In the genomic region with DNA sequence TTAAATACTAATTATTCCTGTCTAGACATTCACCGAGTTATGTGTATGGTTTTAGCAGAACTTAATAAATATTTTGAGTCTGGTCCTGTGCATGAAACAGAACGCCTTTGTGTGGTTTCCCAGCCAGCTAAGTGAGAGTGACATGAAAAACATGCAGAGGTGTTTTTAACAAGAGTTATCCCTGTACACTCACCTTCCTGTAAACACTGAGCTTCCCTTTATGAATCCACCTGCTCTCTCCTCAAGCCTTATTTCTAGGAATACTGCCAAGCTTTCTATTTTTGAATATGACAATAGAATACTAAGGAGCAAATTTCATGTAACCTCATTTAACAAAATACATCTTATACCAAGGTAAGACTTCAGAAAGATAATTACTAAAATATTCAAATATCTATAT, we compare ENCODE assay signal across 30 cellular contexts.
DNase-seq lines count a peak whose midpoint lies in the region; ATAC-seq, FAIRE-seq and TF ChIP-seq lines count a peak whose summit lies in the region.
"Had no signal": no experiment of that assay in that cellular context is flagged by ENCODE, and none has a peak within 500 bp of the region (broad histone marks: within the 10 kb centered on the region; RNA-seq: fewer than 3 reads in every experiment).

No MANE protein-coding gene starts in this region.

- H3K4me3 ChIP-seq in bronchial epithelial cell (ENCODE audit: low read depth, low read length): no peak overlapping the region
- no peak overlapping the region for H3K4me3 ChIP-seq in smooth muscle cell
- no peak overlapping the region for H3K4me3 ChIP-seq in pancreas
- H3K4me3 ChIP-seq: body of pancreas, ovary, Peyer's patch, spleen, tibial nerve had no signal

- DNase-seq in NCI-H510A treated with DMSO at 0.1 percent for 48 hours (lab: John Stamatoyannopoulos, UW) (peak; percentile 10), NCI-H510A (lab: John Stamatoyannopoulos, UW) (no peak), NCI-H2107 (lab: John Stamatoyannopoulos, UW) (peak; percentile 30), bronchial epithelial cell (ENCODE audit: low read depth) (peak; percentile 26), smooth muscle cell (lab: John Stamatoyannopoulos, UW; ENCODE audit: unreplicated experiment) (no peak), pancreas (no peak)
- DNase-seq in stimulated activated CD4-positive, alpha-beta T cell treated with anti-CD3 and anti-CD28 coated beads, Interleukin-12 subunit alpha, Interleukin-12 subunit beta, amount 100 ng/mL, for 4 hours: no peak
- DNase-seq: activated CD4-positive, alpha-beta T cell treated with anti-CD3 and anti-CD28 coated beads, Interleukin-2, amount 50 U/mL, for 1 hour; activated naive CD4-positive, alpha-beta T cell; activated T-cell treated with anti-CD3 and anti-CD28 coated beads, Interleukin-2, amount 50 U/mL, for 72 hours; body of pancreas; CD8-positive, alpha-beta memory T cell; cerebellar nuclear complex; DND-41; HCEC 1CT; midbrain; NCI-H1436 treated with DMSO at 0.1 percent for 48 hours; ovary; Peyer's patch; right cardiac atrium; SIG-M5; spleen; stimulated activated CD4-positive, alpha-beta T cell treated with anti-CD3 and anti-CD28 coated beads, Interleukin-2, amount 100 ng/mL, for 48 hours; SW 1271; T1000 had no signal

- no peak for TF ChIP-seq CTCF in bronchial epithelial cell (IDR thresholded peaks at IDR 0.05; ENCODE audit: insufficient read depth, low read length, severe bottlenecking)
- TF ChIP-seq CTCF in smooth muscle cell (IDR thresholded peaks at IDR 0.05; ENCODE audit: borderline replicate concordance, insufficient read depth, poor library complexity, severe bottlenecking): no peak
- TF ChIP-seq CTCF in pancreas (IDR thresholded peaks at IDR 0.05): no peak

- H3K4me1 ChIP-seq in smooth muscle cell (ENCODE audit: low read depth) (no peaks in the 10 kb centered on the region), pancreas (no peaks in the 10 kb centered on the region)
- H3K4me1 ChIP-seq: body of pancreas, Peyer's patch, spleen, tibial nerve had no signal

- no peak overlapping the region for H3K9ac ChIP-seq in smooth muscle cell (ENCODE audit: low read depth)

- H3K27ac ChIP-seq in smooth muscle cell (ENCODE audit: low read depth): no peak overlapping the region
- H3K27ac ChIP-seq in pancreas: no peak overlapping the region
- H3K27ac ChIP-seq: body of pancreas, ovary, Peyer's patch, spleen, tibial nerve had no signal

- WGBS in smooth muscle cell (ENCODE audit: low lambda C conversion rate): 58% methylated on average over 2 of the region's 2 CpGs
- WGBS in pancreas, 2 donors: 40 to 45% methylated on average over 2 of the region's 2 CpGs

- no peaks in the 10 kb centered on the region for H3K79me2 ChIP-seq in smooth muscle cell (ENCODE audit: low read depth)

- FAIRE-seq in bronchial epithelial cell (lab: Jason Lieb, UNC) (no peak), pancreas (lab: Jason Lieb, UNC) (no peak)
- FAIRE-seq: GM18507, keratinocyte had no signal

- no peaks in the 10 kb centered on the region for H3K27me3 ChIP-seq in bronchial epithelial cell (ENCODE audit: control insufficient read depth, insufficient read depth, low read length)
- H3K27me3 ChIP-seq in smooth muscle cell (ENCODE audit: low read depth): no peaks in the 10 kb centered on the region
- H3K27me3 ChIP-seq in pancreas: no peaks in the 10 kb centered on the region
- H3K27me3 ChIP-seq: body of pancreas, ovary, Peyer's patch, spleen, tibial nerve had no signal

- ATAC-seq in pancreas: no peak
- no peak for ATAC-seq in GM21367 (IDR thresholded peaks at IDR 0.05; ENCODE audit: unreplicated experiment)
- ATAC-seq: activated T-cell treated with anti-CD3 and anti-CD28 coated beads, Interleukin-2, amount 50 U/mL, for 72 hours; body of pancreas; natural killer cell treated with Interleukin-12 subunit alpha and Interleukin-12 subunit beta and Interleukin-15 and Interleukin-18, amount 100 ng/mL, for 72 hours; right cardiac atrium had no signal

- H2AFZ ChIP-seq in smooth muscle cell (ENCODE audit: low read depth): peak overlapping the region; percentile 32

- no peak overlapping the region for H3K4me2 ChIP-seq in smooth muscle cell

- H3F3A ChIP-seq in smooth muscle cell (ENCODE audit: low read depth): no peaks in the 10 kb centered on the region

- H4K20me1 ChIP-seq in smooth muscle cell (ENCODE audit: low read depth): no peaks in the 10 kb centered on the region

- H3K36me3 ChIP-seq in bronchial epithelial cell (ENCODE audit: control insufficient read depth, insufficient read depth, low read length) (no peaks in the 10 kb centered on the region), smooth muscle cell (ENCODE audit: low read depth) (no peaks in the 10 kb centered on the region), pancreas (no peaks in the 10 kb centered on the region)
- H3K36me3 ChIP-seq: ovary, Peyer's patch, spleen, tibial nerve had no signal

- H3K9me3 ChIP-seq in smooth muscle cell (replicated peaks; ENCODE audit: low read depth) (no peaks in the 10 kb centered on the region), pancreas (no peaks in the 10 kb centered on the region)
- H3K9me3 ChIP-seq: body of pancreas, ovary, Peyer's patch, tibial nerve had no signal

- intact Hi-C loops in pancreas (cut with DNase I): no loop called here

Comparison
In these comparisons a context has a peak if more than half of its experiments do, and no peak if none do; other contexts are left out.
1. DNase-seq: peak in NCI-H510A treated with DMSO at 0.1 percent for 48 hours (single experiment), NCI-H2107 (single experiment) and bronchial epithelial cell (single experiment); none in NCI-H510A (single experiment), smooth muscle cell (single experiment), stimulated activated CD4-positive, alpha-beta T cell treated with anti-CD3 and anti-CD28 coated beads, Interleukin-12 subunit alpha, Interleukin-12 subunit beta, amount 100 ng/mL, for 4 hours (single experiment) and pancreas (0 of 6).